Comparison of ENCODE assay signal across 1 cellular context in genomic region chr19:36014029-36014924, GRCh38.
TF ChIP-seq lines count a peak whose summit lies in the region.

Gene ALKBH6, minus strand, starts transcription at chr19:36014213. Its CDS starts 816 bp downstream, at chr19:36013397.

TF ChIP-seq in GM23338, 12 proteins besides CTCF, POLR2A, EP300 and RAD21 (continued from another document):
- TF ChIP-seq REST (IDR thresholded peaks at IDR 0.05; ENCODE audit: unreplicated experiment) (peak; percentile 53), ZNF331 (CRISPR knock-in tag; IDR thresholded peaks at IDR 0.05; ENCODE audit: low read depth) (no peak), POLR2AphosphoS5 (IDR thresholded peaks at IDR 0.05; ENCODE audit: low read depth) (peak; percentile 80), CREB1 (CRISPR knock-in tag; IDR thresholded peaks at IDR 0.05; ENCODE audit: low read depth) (peak; percentile 77)
TF ChIP-seq in GM23338: peak in this region for 3.
